ENCODE assay signal across 8 cellular contexts in the genomic region with DNA sequence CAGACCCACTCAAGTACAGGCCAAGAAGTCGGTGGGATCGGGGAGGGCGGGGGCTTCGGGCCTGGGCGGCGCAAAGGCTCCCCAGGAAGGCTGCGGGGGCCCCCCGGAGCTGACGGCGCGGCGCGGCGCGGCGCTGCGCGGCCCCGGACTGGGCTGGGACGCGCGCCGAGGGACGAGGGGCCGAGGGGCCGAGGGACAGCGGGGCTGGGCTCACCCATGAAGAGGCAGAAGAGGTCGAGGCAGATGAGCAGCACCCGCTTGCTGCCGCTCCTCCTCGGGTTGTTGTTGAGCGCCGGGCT. TPM values are rescaled to one million over a fixed set of nuclear protein-coding genes. Genes with fewer than 3 reads are reported as not detected.
DNase-seq lines count a peak whose midpoint lies in the region; TF ChIP-seq lines count a peak whose summit lies in the region.

No MANE protein-coding gene starts in this region.

- no peak for TF ChIP-seq POLR2A in sigmoid colon (IDR thresholded peaks at IDR 0.05)

- H3K27me3 ChIP-seq in WERI-Rb-1 (ENCODE audit: insufficient read depth, low read depth, severe bottlenecking) = no peaks in the 10 kb centered on the region
- no peaks in the 10 kb centered on the region for H3K27me3 ChIP-seq in cardiac muscle cell
- H3K27me3 ChIP-seq in sigmoid colon = no peaks in the 10 kb centered on the region

- H3K4me1 ChIP-seq in cardiac muscle cell (ENCODE audit: low read depth) (peaks cover 16% of the 10 kb centered on the region), sigmoid colon (peaks cover 0 to 38% (median 18%) of the 10 kb centered on the region in 4 donors)

- intact Hi-C loops in sigmoid colon (cut with DNase I) = loop anchor here (10.0 kb wide), 3 partner anchors 394 to 764 kb away; no protein-coding TSS in a partner anchor

- no peak for TF ChIP-seq EP300 in sigmoid colon (IDR thresholded peaks at IDR 0.05)

- H3K4me3 ChIP-seq in WERI-Rb-1 (ENCODE audit: low read depth, low read length) (peak overlapping the region; percentile 83), cardiac muscle cell (peak overlapping the region; percentile 84), sigmoid colon (peak overlapping the region; percentile 73 to 95 (median 90))

- H3K9me3 ChIP-seq in WERI-Rb-1 (ENCODE audit: severe bottlenecking) = no peaks in the 10 kb centered on the region
- no peaks in the 10 kb centered on the region for H3K9me3 ChIP-seq in cardiac muscle cell (ENCODE audit: low read depth)
- no peaks in the 10 kb centered on the region for H3K9me3 ChIP-seq in sigmoid colon

- TF ChIP-seq CTCF in WERI-Rb-1 (IDR thresholded peaks at IDR 0.05; ENCODE audit: low read depth, low read length) (no peak), cardiac muscle cell (IDR thresholded peaks at IDR 0.05; ENCODE audit: low read depth, low read length) (no peak), sigmoid colon (IDR thresholded peaks at IDR 0.05) (no peak)

- H3K27ac ChIP-seq in WERI-Rb-1 (no peak overlapping the region; the same call in 1 of the 2 replicates), cardiac muscle cell (peak overlapping the region; percentile 58), sigmoid colon (peak overlapping the region; percentile 89 to 96 (median 92))

- H3K36me3 ChIP-seq in WERI-Rb-1 = no peaks in the 10 kb centered on the region
- no peaks in the 10 kb centered on the region for H3K36me3 ChIP-seq in cardiac muscle cell
- H3K36me3 ChIP-seq in sigmoid colon = no peaks in the 10 kb centered on the region

- DNase-seq in NCI-H82 (lab: John Stamatoyannopoulos, UW) (peak; percentile 49), NCI-H82 treated with DMSO at 0.1 percent for 48 hours (lab: John Stamatoyannopoulos, UW; ENCODE audit: unreplicated experiment) (no peak), WERI-Rb-1 (no peak), cardiac muscle cell (ENCODE audit: low read depth in 1 of 2, low spot score in 1 of 2) (no peak), sigmoid colon (no peak), NCI-H2107 treated with DMSO at 0.1 percent for 48 hours (lab: John Stamatoyannopoulos, UW; ENCODE audit: unreplicated experiment) (no peak), OCI-M2 (lab: John Stamatoyannopoulos, UW; ENCODE audit: unreplicated experiment) (no peak), medulla oblongata (ENCODE audit: extremely low spot score) (no peak)

- WGBS in sigmoid colon, 2 donors = 1% methylated on average over 33 of the region's 33 CpGs

RNA-seq across cellular contexts. Expression of a gene that starts 0.8 kb away (rescaled TPM):
- total RNA-seq in cardiac muscle cell (56.2 and 58.2 TPM in 2 replicates), sigmoid colon (100 to 1,000 TPM in 2 of 4 donors, 10 to 100 TPM in 2; 92.8 to 136 (median 109) TPM)
- polyA plus RNA-seq in cardiac muscle cell (41.3 and 41.4 TPM in 2 replicates), sigmoid colon (10 to 100 TPM in 2 of 3 donors, 1 to 10 TPM in 1; 4.9 to 20.7 (median 16.8) TPM)
